Comparison of ENCODE assay signal across 27 cellular contexts in genomic region chr22:28670691-28671261, GRCh38. TPM values are rescaled to one million over a fixed set of nuclear protein-coding genes. Genes with fewer than 3 reads are reported as not detected.
DNase-seq lines count a peak whose midpoint lies in the region; TF ChIP-seq lines count a peak whose summit lies in the region.
"Had no signal": no experiment of that assay in that cellular context is flagged by ENCODE, and none has a peak within 500 bp of the region (broad histone marks: within the 10 kb centered on the region; RNA-seq: fewer than 3 reads in every experiment).

No MANE protein-coding gene starts in this region.

- no peak overlapping the region for H3K4me3 ChIP-seq in HEK293 (ENCODE audit: low read depth, low read length)
- no peak overlapping the region for H3K4me3 ChIP-seq in fibroblast of mammary gland (ENCODE audit: control insufficient read depth, low read depth, low read length)
- H3K4me3 ChIP-seq: cardiac muscle cell, colonic mucosa, stomach, uterus had no signal

- peak; percentile 41 for DNase-seq in EH (ENCODE audit: low read depth)
- DNase-seq in RPMI7951 (ENCODE audit: low read depth) = peak; percentile 42
- peak; percentile 32 for DNase-seq in fibroblast of mammary gland (ENCODE audit: low read depth)
- no peak for DNase-seq in stimulated activated CD4-positive, alpha-beta T cell treated with anti-CD3 and anti-CD28 coated beads, Interleukin-4, amount 100 ng/mL, for 1 hour
- no peak for DNase-seq in cortex of kidney (lab: John Stamatoyannopoulos, UW)
- DNase-seq in kidney tubule cell (ENCODE audit: low spot score) = no peak
- DNase-seq: ACHN; activated CD4-positive, alpha-beta T cell treated with anti-CD3 and anti-CD28 coated beads for 48 hours; BE2C; CD8-positive, alpha-beta memory T cell; colonic mucosa; effector memory CD4-positive, alpha-beta T cell; GDM1; left ventricle myocardium superior; NCI-H1417; NCI-H2029; NCI-H2227 treated with DMSO at 0.1 percent for 48 hours; NCI-H526; right cardiac atrium; SHP77 treated with DMSO at 0.1 percent for 48 hours; stomach; uterus had no signal

- peaks cover 0 to 6% of the 10 kb centered on the region in 2 experiments; a peak in 2 of 3 replicates for H3K36me3 ChIP-seq in HEK293 (ENCODE audit: control insufficient read depth in 2 of 2, insufficient read depth in 1 of 2, low read length in 2 of 2)
- H3K36me3 ChIP-seq: cardiac muscle cell, colonic mucosa, neutrophil, stomach, uterus had no signal

- peaks cover 6% of the 10 kb centered on the region for H3K4me1 ChIP-seq in HEK293 (ENCODE audit: control insufficient read depth, insufficient read depth, low read length)
- H3K4me1 ChIP-seq: BE2C, uterus had no signal

- no peaks in the 10 kb centered on the region for H3K9me3 ChIP-seq in HEK293 (ENCODE audit: control insufficient read depth, insufficient read depth, low read depth, low read length)
- H3K9me3 ChIP-seq: BE2C, colonic mucosa, neutrophil, uterus had no signal

- no peak for TF ChIP-seq CTCF in HEK293 (tag by site-specific recombination; IDR thresholded peaks at IDR 0.05)
- no peak for TF ChIP-seq CTCF in fibroblast of mammary gland (conservative IDR thresholded peaks at IDR 0.05; ENCODE audit: control insufficient read depth, insufficient read depth, low read depth, low read length)

- CTCF ChIA-PET in HEK293 (lab: Yijun Ruan, JAX) = no interaction called here

- POLR2A ChIA-PET in HEK293 (lab: Yijun Ruan, JAX) = no interaction called here

- H3K27ac ChIP-seq in HEK293 (ENCODE audit: extremely low read depth, low read depth, low read length) = no peak overlapping the region
- H3K27ac ChIP-seq: cardiac muscle cell, colonic mucosa, epithelial cell of prostate, neutrophil, stomach, uterus, VCaP had no signal

TF ChIP-seq in HEK293, 187 proteins besides CTCF, POLR2A, EP300 and RAD21:
- no peak for TF ChIP-seq ZNF214 (tag by site-specific recombination; IDR thresholded peaks at IDR 0.05; ENCODE audit: borderline replicate concordance)
- TF ChIP-seq ZNF670 (tag by site-specific recombination; IDR thresholded peaks at IDR 0.05; ENCODE audit: low read depth) = no peak
- no peak for TF ChIP-seq IKZF3 (tag by site-specific recombination; IDR thresholded peaks at IDR 0.05)
- no peak for TF ChIP-seq ZNF398 (tag by site-specific recombination; IDR thresholded peaks at IDR 0.05)
- TF ChIP-seq ZNF513 (tag by site-specific recombination; IDR thresholded peaks at IDR 0.05) = no peak
- TF ChIP-seq TCF7L2 (IDR thresholded peaks at IDR 0.05; ENCODE audit: borderline replicate concordance, low read depth, low read length) = no peak
- TF ChIP-seq ZNF121 (tag by site-specific recombination; IDR thresholded peaks at IDR 0.05) = no peak
- TF ChIP-seq ZNF555 (tag by site-specific recombination; conservative IDR thresholded peaks at IDR 0.05) = no peak
- TF ChIP-seq ZSCAN4 (tag by site-specific recombination; IDR thresholded peaks at IDR 0.05) = no peak
- no peak for TF ChIP-seq ZBTB26 (tag by site-specific recombination; optimal IDR thresholded peaks at IDR 0.05)
- TF ChIP-seq PATZ1 (tag by site-specific recombination; IDR thresholded peaks at IDR 0.05) = no peak
- TF ChIP-seq ZNF184 (tag by site-specific recombination; IDR thresholded peaks at IDR 0.05) = peak; percentile 99
- peak; percentile 48 for TF ChIP-seq SETDB1 (IDR thresholded peaks at IDR 0.05; ENCODE audit: insufficient read length, low read length)
- no peak for TF ChIP-seq ZNF341 (tag by site-specific recombination; IDR thresholded peaks at IDR 0.05; ENCODE audit: low read depth)

RNA-seq across cellular contexts. Expression of gene TTC28, which starts 8.9 kb away (rescaled TPM):
- total RNA-seq in RPMI7951 (2014; rRNA removed; shearing (Covaris generic)) = 0.96 and 1.2 TPM in 2 replicates

Comparison
In these comparisons a context has a peak if more than half of its experiments do, and no peak if none do; other contexts are left out.
1. DNase-seq: peak in EH (single experiment), RPMI7951 (single experiment) and fibroblast of mammary gland (single experiment); none in stimulated activated CD4-positive, alpha-beta T cell treated with anti-CD3 and anti-CD28 coated beads, Interleukin-4, amount 100 ng/mL, for 1 hour (single experiment), cortex of kidney (single experiment) and kidney tubule cell (single experiment).